ENCODE assay signal across 16 cellular contexts in the genomic region with DNA sequence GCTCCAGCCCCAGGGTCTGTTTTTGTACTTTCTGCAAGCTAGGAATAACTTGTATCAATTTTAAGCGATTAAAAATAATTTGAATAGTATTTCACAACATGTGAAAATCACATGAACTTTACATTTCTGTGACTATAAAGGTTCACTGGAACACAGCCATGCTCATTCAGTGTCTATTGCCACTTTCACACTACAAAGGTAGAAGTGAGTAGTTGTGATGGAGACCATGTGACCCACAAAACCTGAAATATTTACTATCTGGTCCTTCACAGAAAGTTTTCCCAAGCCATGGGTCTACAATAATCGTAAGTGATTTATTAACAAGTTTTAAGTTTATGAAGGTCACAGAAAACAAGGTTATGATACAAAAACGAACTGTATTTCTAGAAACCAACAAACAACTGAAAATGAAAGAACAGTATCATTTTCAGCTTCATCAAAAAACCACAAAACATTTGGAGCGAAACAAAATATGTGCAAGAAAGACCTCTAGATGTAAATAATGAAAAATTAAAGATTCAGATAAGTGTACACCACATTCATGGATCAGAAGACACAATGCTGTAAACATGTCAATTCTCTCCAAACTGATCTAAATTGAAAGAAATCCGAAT.
A peak's percentile ranks its signal among the peaks of the same experiment; 100 is the strongest.
DNase-seq lines count a peak whose midpoint lies in the region; ATAC-seq and TF ChIP-seq lines count a peak whose summit lies in the region.
"Had no signal": no experiment of that assay in that cellular context is flagged by ENCODE, and none has a peak within 500 bp of the region (broad histone marks: within the 10 kb centered on the region; RNA-seq: fewer than 3 reads in every experiment).

No MANE protein-coding gene starts in this region.

- TF ChIP-seq CTCF in smooth muscle cell (IDR thresholded peaks at IDR 0.05; ENCODE audit: borderline replicate concordance, insufficient read depth, poor library complexity, severe bottlenecking) (no peak), osteocyte (IDR thresholded peaks at IDR 0.05) (no peak)

- CTCF ChIA-PET in activated CD4-positive, alpha-beta T cell treated with anti-CD3 and anti-CD28 coated beads for 36 hours (lab: Charles Lee): interaction anchor here (0.5 to 1.7 kb wide), 3 partner anchors 9 to 168 kb away, joined by 3 to 5 read pairs (median 3); no protein-coding TSS in a partner anchor

- in situ Hi-C loops in KBM-7 (cut with MboI; ENCODE audit: low pct_unique_long_range_greater_than_20kb, low sequenced_read_pairs): no loop called here

- no peaks in the 10 kb centered on the region for H3K27me3 Mint-ChIP-seq in activated CD4-positive, alpha-beta T cell treated with anti-CD3 and anti-CD28 coated beads for 36 hours
- no peaks in the 10 kb centered on the region for H3K27me3 Mint-ChIP-seq in osteocyte (ENCODE audit: unreplicated experiment)

- H3K36me3 ChIP-seq in smooth muscle cell (ENCODE audit: low read depth): peaks cover 21% of the 10 kb centered on the region

- peak overlapping the region; percentile 23 for H3K27ac ChIP-seq in smooth muscle cell (ENCODE audit: low read depth)
- H3K27ac ChIP-seq: 22Rv1, suprapubic skin had no signal

- H3K4me1 Mint-ChIP-seq in activated CD4-positive, alpha-beta T cell treated with anti-CD3 and anti-CD28 coated beads for 36 hours: peaks cover 8% of the 10 kb centered on the region
- H3K4me1 Mint-ChIP-seq in osteocyte (ENCODE audit: unreplicated experiment): peaks cover 20% of the 10 kb centered on the region

- no peak overlapping the region for H3K9ac ChIP-seq in smooth muscle cell (ENCODE audit: low read depth)

- peak; percentile 36 for ATAC-seq in activated CD4-positive, alpha-beta T cell treated with anti-CD3 and anti-CD28 coated beads for 36 hours
- ATAC-seq in GM21529 (IDR thresholded peaks at IDR 0.05; ENCODE audit: unreplicated experiment) (peak; percentile 54), HG03159 (IDR thresholded peaks at IDR 0.05; ENCODE audit: unreplicated experiment) (peak; percentile 48)

- H3K4me3 ChIP-seq in smooth muscle cell: no peak overlapping the region
- H3K4me3 ChIP-seq: suprapubic skin had no signal

- H3K4me3 Mint-ChIP-seq in activated CD4-positive, alpha-beta T cell treated with anti-CD3 and anti-CD28 coated beads for 36 hours: no peak overlapping the region
- no peak overlapping the region for H3K4me3 Mint-ChIP-seq in osteocyte (ENCODE audit: unreplicated experiment)
- H3K4me3 Mint-ChIP-seq: H9, nephron had no signal

- H3K4me1 ChIP-seq in smooth muscle cell (ENCODE audit: low read depth): peaks cover 8% of the 10 kb centered on the region

- 98% methylated on average over 5 of the region's 5 CpGs for WGBS in smooth muscle cell (ENCODE audit: low lambda C conversion rate)

- peaks cover 35% of the 10 kb centered on the region for H4K20me1 ChIP-seq in smooth muscle cell (ENCODE audit: low read depth)

- no peak for DNase-seq in activated CD4-positive, alpha-beta T cell treated with anti-CD3 and anti-CD28 coated beads for 36 hours
- no peak for DNase-seq in activated CD4-positive, alpha-beta T cell treated with anti-CD3 and anti-CD28 coated beads for 4 hours
- DNase-seq in smooth muscle cell (lab: John Stamatoyannopoulos, UW; ENCODE audit: unreplicated experiment): no peak
- no peak for DNase-seq in KBM-7
- DNase-seq in NCI-H128 (lab: John Stamatoyannopoulos, UW; ENCODE audit: unreplicated experiment): no peak
- no peak for DNase-seq in osteocyte (ENCODE audit: extremely low spot score, unreplicated experiment)
- DNase-seq: activated T-cell treated with anti-CD3 and anti-CD28 coated beads for 4 hours; amygdala; effector CD8-positive, alpha-beta T cell; H9; NCI-H1105 treated with DMSO at 0.1 percent for 48 hours had no signal

- peaks cover 5% of the 10 kb centered on the region for H3F3A ChIP-seq in smooth muscle cell (ENCODE audit: low read depth)

- no peaks in the 10 kb centered on the region for H3K9me3 Mint-ChIP-seq in activated CD4-positive, alpha-beta T cell treated with anti-CD3 and anti-CD28 coated beads for 36 hours (ENCODE audit: low read depth)
- no peaks in the 10 kb centered on the region for H3K9me3 Mint-ChIP-seq in osteocyte (ENCODE audit: unreplicated experiment)
- H3K9me3 Mint-ChIP-seq: H9, nephron had no signal

- POLR2A ChIA-PET in activated CD4-positive, alpha-beta T cell treated with anti-CD3 and anti-CD28 coated beads for 36 hours (lab: Charles Lee): no interaction called here

- H3K9me3 ChIP-seq in smooth muscle cell (replicated peaks; ENCODE audit: low read depth): no peaks in the 10 kb centered on the region
- H3K9me3 ChIP-seq: suprapubic skin had no signal

- H3K27me3 ChIP-seq in smooth muscle cell (ENCODE audit: low read depth): no peaks in the 10 kb centered on the region
- H3K27me3 ChIP-seq: suprapubic skin had no signal

- peaks cover 5% of the 10 kb centered on the region for H3K79me2 ChIP-seq in smooth muscle cell (ENCODE audit: low read depth)

- H3K36me3 Mint-ChIP-seq in activated CD4-positive, alpha-beta T cell treated with anti-CD3 and anti-CD28 coated beads for 36 hours (ENCODE audit: low read depth): peaks cover 46% of the 10 kb centered on the region
- H3K36me3 Mint-ChIP-seq in osteocyte (ENCODE audit: unreplicated experiment): peaks cover 45% of the 10 kb centered on the region

- intact Hi-C loops in activated CD4-positive, alpha-beta T cell treated with anti-CD3 and anti-CD28 coated beads for 36 hours (cut with DNase I, micrococcal nuclease): loop anchor here (5.0 to 10.0 kb wide), 3 partner anchors 129 to 382 kb away; no protein-coding TSS in a partner anchor

- H3K27ac Mint-ChIP-seq in activated CD4-positive, alpha-beta T cell treated with anti-CD3 and anti-CD28 coated beads for 36 hours: no peak overlapping the region
- no peak overlapping the region for H3K27ac Mint-ChIP-seq in osteocyte (ENCODE audit: unreplicated experiment)

- H3K4me2 ChIP-seq in smooth muscle cell: no peak overlapping the region

- no peak overlapping the region for H2AFZ ChIP-seq in smooth muscle cell (ENCODE audit: low read depth)
